Comparison of ENCODE assay signal across 23 cellular contexts in genomic region chr11:1909524-1909923, GRCh38. TPM values are rescaled to one million over a fixed set of nuclear protein-coding genes. Genes with fewer than 3 reads are reported as not detected.
A peak's percentile ranks its signal among the peaks of the same experiment; 100 is the strongest.
DNase-seq lines count a peak whose midpoint lies in the region; ATAC-seq and TF ChIP-seq lines count a peak whose summit lies in the region.
"Had no signal": no experiment of that assay in that cellular context is flagged by ENCODE, and none has a peak within 500 bp of the region (broad histone marks: within the 10 kb centered on the region; RNA-seq: fewer than 3 reads in every experiment).

No MANE protein-coding gene starts in this region.

- BruUV-seq in PC-3 (replicated peaks; lab: Mats Ljungman, UMichigan) = no TSS peak

- peaks cover 5% of the 10 kb centered on the region for H3K9me3 Mint-ChIP-seq in WTC11
- H3K9me3 Mint-ChIP-seq in chondrocyte (ENCODE audit: low read depth) = no peaks in the 10 kb centered on the region
- H3K9me3 Mint-ChIP-seq in GM23338 = no peaks in the 10 kb centered on the region; the same call in 2 of the 3 replicates
- H3K9me3 Mint-ChIP-seq: CD8-positive, alpha-beta T cell; IgD-negative memory B cell had no signal

- POLR2A ChIA-PET in WTC11 (lab: Charles Lee) (no interaction called here), PC-3 (lab: Charles Lee; ENCODE audit: unreplicated experiment) (no interaction called here)

- H3K9me2 ChIP-seq in PC-3 (replicated peaks; ENCODE audit: low read length) (no peaks in the 10 kb centered on the region), GM23338 (ENCODE audit: insufficient read depth) (no peaks in the 10 kb centered on the region)

- H3K36me3 Mint-ChIP-seq in WTC11 (no peaks in the 10 kb centered on the region), chondrocyte (ENCODE audit: low read depth) (peaks cover 2% of the 10 kb centered on the region), GM23338 (ENCODE audit: low read depth) (no peaks in the 10 kb centered on the region; the same call in 2 of the 3 replicates)
- H3K36me3 Mint-ChIP-seq: CD8-positive, alpha-beta T cell; IgD-negative memory B cell had no signal

- DNase-seq in WTC11 (ENCODE audit: low spot score) (no peak), chondrocyte (ENCODE audit: low spot score) (peak; percentile 12), psoas muscle (no peak), PC-3 (no peak), WERI-Rb-1 (no peak), GM23338 (ENCODE audit: low spot score) (no peak)
- DNase-seq: Caco-2; CD8-positive, alpha-beta T cell; GOT3; HCEC 1CT; NCI-H1048; NCI-H1417; NCI-H1694; NCI-H2029 treated with DMSO at 0.1 percent for 48 hours; NCI-H446 treated with DMSO at 0.1 percent for 48 hours; NCI-H526; NCI-H82; NK-92 treated with Interleukin-12 subunit alpha and Interleukin-12 subunit beta, amount 100 ng/mL, for 24 hours; SHP77 treated with DMSO at 0.1 percent for 48 hours had no signal

- no peak overlapping the region for H3K9ac ChIP-seq in PC-3 (ENCODE audit: low read length)

- H3K27ac Mint-ChIP-seq in WTC11 (no peak overlapping the region), chondrocyte (ENCODE audit: unreplicated experiment) (no peak overlapping the region), GM23338 (no peak overlapping the region)
- H3K27ac Mint-ChIP-seq: CD8-positive, alpha-beta T cell; IgD-negative memory B cell had no signal

- peaks cover 2% of the 10 kb centered on the region for H3K4me1 ChIP-seq in psoas muscle
- H3K4me1 ChIP-seq in PC-3 (ENCODE audit: insufficient read depth, low read length) = no peaks in the 10 kb centered on the region
- H3K4me1 ChIP-seq in GM23338 (ENCODE audit: insufficient read depth) = peaks cover 27% of the 10 kb centered on the region; the same call in 1 of the 2 replicates
- H3K4me1 ChIP-seq: Caco-2 had no signal

- H3K9me3 ChIP-seq in psoas muscle (no peaks in the 10 kb centered on the region), PC-3 (ENCODE audit: low read length) (no peaks in the 10 kb centered on the region), WERI-Rb-1 (ENCODE audit: severe bottlenecking) (no peaks in the 10 kb centered on the region)
- H3K9me3 ChIP-seq: Caco-2 had no signal

- 87 to 90% (median 89%) methylated on average over 7 of the region's 7 CpGs for WGBS in psoas muscle, 3 donors

- intact Hi-C loops in psoas muscle (cut with DNase I) = loop anchor here in 1 of 2 donors (1.0 kb wide), 1 partner anchor 28 kb away; no protein-coding TSS in a partner anchor
- intact Hi-C loops in PC-3 (cut with micrococcal nuclease) = no loop called here

- TF ChIP-seq CTCF in WTC11 (IDR thresholded peaks at IDR 0.05) (no peak), chondrocyte (IDR thresholded peaks at IDR 0.05) (no peak), psoas muscle (IDR thresholded peaks at IDR 0.05) (no peak), PC-3 (conservative IDR thresholded peaks at IDR 0.05; ENCODE audit: low read depth, low read length) (no peak), WERI-Rb-1 (IDR thresholded peaks at IDR 0.05; ENCODE audit: low read depth, low read length) (no peak), GM23338 (conservative IDR thresholded peaks at IDR 0.05; ENCODE audit: low read depth in 2 of 2) (no peak)

- H3K27ac ChIP-seq in psoas muscle (peak overlapping the region; percentile 74), PC-3 (ENCODE audit: low read length) (no peak overlapping the region), WERI-Rb-1 (no peak overlapping the region), GM23338 (ENCODE audit: low read depth) (no peak overlapping the region)
- H3K27ac ChIP-seq: C4-2B, RWPE1 had no signal

- H3K4me2 ChIP-seq in PC-3 (ENCODE audit: low read length) (no peak overlapping the region), GM23338 (no peak overlapping the region)

- no peak for ATAC-seq in WTC11
- ATAC-seq in psoas muscle = no peak
- no peak for ATAC-seq in PC-3
- ATAC-seq in GM23338 = no peak
- ATAC-seq: CD8-positive, alpha-beta T cell had no signal

- H2AFZ ChIP-seq in PC-3 (ENCODE audit: low read length) (no peak overlapping the region), GM23338 (no peak overlapping the region)

- no peaks in the 10 kb centered on the region for H3F3A ChIP-seq in PC-3 (ENCODE audit: low read length, unreplicated experiment)
- no peaks in the 10 kb centered on the region for H3F3A ChIP-seq in GM23338 (replicated peaks; ENCODE audit: low read depth)

- peaks cover 2% of the 10 kb centered on the region; the same call in 1 of the 2 replicates for H3K27me3 Mint-ChIP-seq in WTC11 (ENCODE audit: low read depth)
- peaks cover 12% of the 10 kb centered on the region for H3K27me3 Mint-ChIP-seq in chondrocyte (ENCODE audit: low read depth)
- peaks cover 8% of the 10 kb centered on the region for H3K27me3 Mint-ChIP-seq in GM23338 (ENCODE audit: insufficient read depth, low read depth, poor library complexity)

- H3K4me1 Mint-ChIP-seq in WTC11 (peaks cover 18% of the 10 kb centered on the region), chondrocyte (ENCODE audit: low read depth) (peaks cover 13% of the 10 kb centered on the region), GM23338 (peaks cover 19% of the 10 kb centered on the region)

- no peaks in the 10 kb centered on the region for H3K36me3 ChIP-seq in psoas muscle (ENCODE audit: insufficient read depth in 1 of 2, low read depth in 1 of 2)
- no peaks in the 10 kb centered on the region for H3K36me3 ChIP-seq in PC-3 (ENCODE audit: low read depth, low read length)
- no peaks in the 10 kb centered on the region for H3K36me3 ChIP-seq in WERI-Rb-1
- H3K36me3 ChIP-seq in GM23338 (ENCODE audit: insufficient read depth) = no peaks in the 10 kb centered on the region

- H3K4me3 ChIP-seq in psoas muscle (no peak overlapping the region), PC-3 (ENCODE audit: low read length) (no peak overlapping the region), WERI-Rb-1 (ENCODE audit: low read depth, low read length) (no peak overlapping the region), GM23338 (no peak overlapping the region)

- CTCF ChIA-PET in WTC11 (lab: Charles Lee) = interaction anchor here (0.6 to 1.3 kb wide), 3 partner anchors 8 to 257 kb away, joined by 3 to 4 read pairs (median 4); no protein-coding TSS in a partner anchor
- CTCF ChIA-PET in PC-3 (lab: Charles Lee) = no interaction called here

- no peaks in the 10 kb centered on the region for H4K20me1 ChIP-seq in PC-3 (ENCODE audit: low read length)
- no peaks in the 10 kb centered on the region for H4K20me1 ChIP-seq in GM23338 (replicated peaks; ENCODE audit: insufficient read depth)

- H3K4me3 Mint-ChIP-seq in WTC11 = no peak overlapping the region
- no peak overlapping the region for H3K4me3 Mint-ChIP-seq in chondrocyte (ENCODE audit: unreplicated experiment)
- no peak overlapping the region for H3K4me3 Mint-ChIP-seq in GM23338
- H3K4me3 Mint-ChIP-seq: CD8-positive, alpha-beta T cell; IgD-negative memory B cell had no signal

- H3K27me3 ChIP-seq in psoas muscle (ENCODE audit: insufficient read depth in 3 of 3, low read length in 2 of 3) (no peaks in the 10 kb centered on the region), PC-3 (ENCODE audit: low read length) (peaks cover 34% of the 10 kb centered on the region), WERI-Rb-1 (ENCODE audit: insufficient read depth, low read depth, severe bottlenecking) (peaks cover 82% of the 10 kb centered on the region), GM23338 (ENCODE audit: insufficient read depth) (no peaks in the 10 kb centered on the region)

- H3K79me2 ChIP-seq in PC-3 (ENCODE audit: low read length) (no peaks in the 10 kb centered on the region), GM23338 (replicated peaks; ENCODE audit: insufficient read depth) (no peaks in the 10 kb centered on the region)

TF ChIP-seq in WTC11, 78 proteins besides CTCF, POLR2A, EP300 and RAD21 (continues in another document):
- no peak for TF ChIP-seq PRRX2 (CRISPR knock-in tag; IDR thresholded peaks at IDR 0.05)
- TF ChIP-seq ZNF121 (CRISPR knock-in tag; IDR thresholded peaks at IDR 0.05) = peak; percentile 74
- TF ChIP-seq NFE2L1 (CRISPR knock-in tag; IDR thresholded peaks at IDR 0.05) = no peak

TF ChIP-seq in GM23338, 12 proteins besides CTCF, POLR2A, EP300 and RAD21 (continues in another document):
- TF ChIP-seq ETS1 (IDR thresholded peaks at IDR 0.05) (no peak), STAT1 (IDR thresholded peaks at IDR 0.05; ENCODE audit: unreplicated experiment) (no peak)

RNA-seq across cellular contexts. Expression of gene TNNT3, which starts 10.0 kb away (rescaled TPM):
- total RNA-seq in WTC11 (2021) (not detected in 3 replicates), chondrocyte (0.51 to 1.3 TPM in 2 of 3 replicates, not detected in the other), psoas muscle (1,000 to 10,000 TPM; 1,884 to 7,638 (median 4,017) TPM), PC-3 (2014; rRNA removed) (not detected in 2 replicates)
- polyA plus RNA-seq in psoas muscle (1,000 to 10,000 TPM; 1,367 to 5,833 (median 3,289) TPM), GM23338 (2016; fragmentation: Nextera tagmentation; extraction: Ambion mirVana) (not detected in 2 replicates)
- not detected in 2 replicates for total RNA-seq in GM23338 (2014; rRNA removed; shearing (Covaris generic))
- total RNA-seq: A673 had no signal

RNA-seq across cellular contexts. Expression of gene PRR33, which starts 17.8 kb away (rescaled TPM):
- total RNA-seq in WTC11 (2021) (not detected in 3 replicates), chondrocyte (not detected in 3 replicates), psoas muscle (1 to 10 TPM; 1.6 to 8.9 (median 2.4) TPM), PC-3 (2014; rRNA removed) (not detected in 2 replicates)
- polyA plus RNA-seq in psoas muscle (under 1 TPM; 0.16 to 1.00 (median 0.61) TPM), GM23338 (2016; fragmentation: Nextera tagmentation; extraction: Ambion mirVana) (not detected in 2 replicates)
- total RNA-seq in GM23338 (2014; rRNA removed; shearing (Covaris generic)) = 0.04 TPM in 1 of 2 replicates, not detected in the other
- total RNA-seq: A673; Caco-2; CD8-positive, alpha-beta T cell had no signal

RNA-seq across cellular contexts. Expression of gene MRPL23, which starts 37.6 kb away (rescaled TPM):
- total RNA-seq in WTC11 (2021) = 59.4 to 73.0 TPM (median 61.0 TPM) in 3 replicates
- total RNA-seq in chondrocyte = 22.8 to 33.0 TPM (median 29.8 TPM) in 3 replicates
- total RNA-seq in psoas muscle = 10 to 100 TPM; 46.3 to 91.8 (median 66.9) TPM
- polyA plus RNA-seq in psoas muscle = 100 to 1,000 TPM in 2 of 3 donors, 10 to 100 TPM in 1; 75.4 to 163 (median 130) TPM
- 232 and 299 TPM in 2 replicates for total RNA-seq in PC-3 (2014; rRNA removed)
- 63.3 and 91.5 TPM in 2 replicates for total RNA-seq in GM23338 (2014; rRNA removed; shearing (Covaris generic))
- polyA plus RNA-seq in GM23338 (2016; fragmentation: Nextera tagmentation; extraction: Ambion mirVana) = 84.7 and 92.0 TPM in 2 replicates

RNA-seq across cellular contexts. Expression of gene LSP1, which starts 56.6 kb away (rescaled TPM):
- total RNA-seq in WTC11 (2021) = 0.77 to 1.7 TPM (median 1.0 TPM) in 3 replicates
- total RNA-seq in chondrocyte = 7.2 to 27.5 TPM (median 7.4 TPM) in 3 replicates
- 10 to 100 TPM; 14.4 to 27.1 (median 19.1) TPM for total RNA-seq in psoas muscle
- polyA plus RNA-seq in psoas muscle = 10 to 100 TPM in 1 of 3 donors, 1 to 10 TPM in 2; 7.5 to 11.5 (median 9.4) TPM
- not detected in 2 replicates for total RNA-seq in PC-3 (2014; rRNA removed)
- not detected in 2 replicates for total RNA-seq in GM23338 (2014; rRNA removed; shearing (Covaris generic))
- polyA plus RNA-seq in GM23338 (2016; fragmentation: Nextera tagmentation; extraction: Ambion mirVana) = 0.84 and 0.96 TPM in 2 replicates
- total RNA-seq: A673, Caco-2 had no signal

Comparison
In these comparisons a context has a peak if more than half of its experiments do, and no peak if none do; other contexts are left out.
1. RNA of gene TNNT3, which starts 10.0 kb away (total RNA-seq): 1,884 to 7,638 TPM in psoas muscle; 0.51 to 1.3 TPM in chondrocyte, not detected in WTC11, not detected in PC-3 and not detected in GM23338; every median in the first group is over 100 times any median in the second.